ENCODE assay signal across 13 cellular contexts in genomic region chr6:156618600-156619205, GRCh38.
DNase-seq lines count a peak whose midpoint lies in the region; ATAC-seq and TF ChIP-seq lines count a peak whose summit lies in the region.
"Had no signal": no experiment of that assay in that cellular context is flagged by ENCODE, and none has a peak within 500 bp of the region (broad histone marks: within the 10 kb centered on the region; RNA-seq: fewer than 3 reads in every experiment).

No MANE protein-coding gene starts in this region.

- peaks cover 9% of the 10 kb centered on the region for H3K4me1 ChIP-seq in Karpas-422 (ENCODE audit: low read length)
- no peaks in the 10 kb centered on the region for H3K4me1 ChIP-seq in fibroblast of lung (ENCODE audit: control insufficient read depth, extremely low read depth, insufficient read depth, low read length)
- H3K4me1 ChIP-seq: breast epithelium had no signal

- ATAC-seq in sciatic nerve (peak; percentile 32), HG03196 (IDR thresholded peaks at IDR 0.05; ENCODE audit: unreplicated experiment) (no peak), HG02981 (IDR thresholded peaks at IDR 0.05; ENCODE audit: unreplicated experiment) (no peak)
- ATAC-seq: activated T-helper 17 cell treated with anti-CD3 and anti-CD28 coated beads, Interleukin-2, amount 50 U/mL, for 72 hours had no signal

- H3K9me3 ChIP-seq in Karpas-422 (ENCODE audit: low read length) (peaks cover 3% of the 10 kb centered on the region; the same call in 1 of the 2 replicates), fibroblast of lung (ENCODE audit: control insufficient read depth, insufficient read depth, low read depth, low read length) (no peaks in the 10 kb centered on the region)

- peak; percentile 39 for DNase-seq in Karpas-422
- DNase-seq in NCI-H2171 treated with DMSO at 0.1 percent for 48 hours (lab: John Stamatoyannopoulos, UW) = peak; percentile 99
- peak; percentile 21 to 37 for DNase-seq in fibroblast of lung (ENCODE audit: low read depth in 2 of 2)
- no peak for DNase-seq in sciatic nerve (ENCODE audit: low spot score)
- DNase-seq in NCI-H2196 treated with DMSO at 0.1 percent for 48 hours (lab: John Stamatoyannopoulos, UW; ENCODE audit: unreplicated experiment) = no peak
- DNase-seq: activated B cell treated with CpG ODN at 0.5 μM for 24 hours, Calu3, hypothalamus had no signal

- H3K4me3 ChIP-seq in Karpas-422 (ENCODE audit: low read length) = no peak overlapping the region
- H3K4me3 ChIP-seq in fibroblast of lung (replicated peaks in 1 of 4; ENCODE audit: control extremely low read depth in 1 of 4, insufficient read depth in 1 of 4, low read depth in 3 of 4, low read length in 4 of 4) = peak overlapping the region in 1 of 4 experiments; percentile 11
- H3K4me3 ChIP-seq: breast epithelium had no signal

- intact Hi-C loops in sciatic nerve (cut with DNase I) = no loop called here

- TF ChIP-seq CTCF in fibroblast of lung (conservative IDR thresholded peaks at IDR 0.05 in 1 of 2, IDR thresholded peaks at IDR 0.05 in 1 of 2; ENCODE audit: low read depth in 1 of 2, low read length in 2 of 2) = peak in 1 of 2 donors; percentile 18

- H3K27me3 ChIP-seq in Karpas-422 (ENCODE audit: low read length) = no peaks in the 10 kb centered on the region
- no peaks in the 10 kb centered on the region for H3K27me3 ChIP-seq in fibroblast of lung (ENCODE audit: control insufficient read depth, insufficient read depth, low read length)
- H3K27me3 ChIP-seq: breast epithelium had no signal

- no peak overlapping the region for H3K4me2 ChIP-seq in Karpas-422 (ENCODE audit: low read depth, low read length, poor library complexity, severe bottlenecking)
- no peak overlapping the region for H3K4me2 ChIP-seq in fibroblast of lung (ENCODE audit: extremely low read depth, insufficient read depth, low read length)

- no peaks in the 10 kb centered on the region for H4K20me1 ChIP-seq in Karpas-422 (ENCODE audit: insufficient read depth, low read depth, low read length)
- no peaks in the 10 kb centered on the region for H4K20me1 ChIP-seq in fibroblast of lung (ENCODE audit: control insufficient read depth, extremely low read depth, insufficient read depth, low read length)

- H2AFZ ChIP-seq in Karpas-422 (ENCODE audit: low read length) (no peak overlapping the region), fibroblast of lung (ENCODE audit: low read length) (no peak overlapping the region)

- H3K9ac ChIP-seq in Karpas-422 (ENCODE audit: low read length) (no peak overlapping the region), fibroblast of lung (ENCODE audit: insufficient read depth, low read length) (no peak overlapping the region)

- H3K36me3 ChIP-seq in Karpas-422 (ENCODE audit: insufficient read depth, low read length) = no peaks in the 10 kb centered on the region
- no peaks in the 10 kb centered on the region for H3K36me3 ChIP-seq in fibroblast of lung (ENCODE audit: control insufficient read depth, insufficient read depth, low read length)
- H3K36me3 ChIP-seq: breast epithelium had no signal

- H3K9me2 ChIP-seq in Karpas-422 (replicated peaks; ENCODE audit: insufficient read depth, low read length) = no peaks in the 10 kb centered on the region

- no peaks in the 10 kb centered on the region for H3K79me2 ChIP-seq in Karpas-422 (ENCODE audit: low read length)
- no peaks in the 10 kb centered on the region for H3K79me2 ChIP-seq in fibroblast of lung (ENCODE audit: control insufficient read depth, insufficient read depth, low read length)

- H3K27ac ChIP-seq in Karpas-422 (ENCODE audit: low read length) = no peak overlapping the region
- no peak overlapping the region for H3K27ac ChIP-seq in fibroblast of lung (ENCODE audit: insufficient read depth, low read length)
- H3K27ac ChIP-seq: breast epithelium, epithelial cell of prostate had no signal

Comparison
In these comparisons a context has a peak if more than half of its experiments do, and no peak if none do; other contexts are left out.
1. DNase-seq: peak in Karpas-422 (single experiment), NCI-H2171 treated with DMSO at 0.1 percent for 48 hours (single experiment) and fibroblast of lung (2 of 2); none in sciatic nerve (single experiment) and NCI-H2196 treated with DMSO at 0.1 percent for 48 hours (single experiment).